ENCODE assay signal across 14 cellular contexts in the genomic region with DNA sequence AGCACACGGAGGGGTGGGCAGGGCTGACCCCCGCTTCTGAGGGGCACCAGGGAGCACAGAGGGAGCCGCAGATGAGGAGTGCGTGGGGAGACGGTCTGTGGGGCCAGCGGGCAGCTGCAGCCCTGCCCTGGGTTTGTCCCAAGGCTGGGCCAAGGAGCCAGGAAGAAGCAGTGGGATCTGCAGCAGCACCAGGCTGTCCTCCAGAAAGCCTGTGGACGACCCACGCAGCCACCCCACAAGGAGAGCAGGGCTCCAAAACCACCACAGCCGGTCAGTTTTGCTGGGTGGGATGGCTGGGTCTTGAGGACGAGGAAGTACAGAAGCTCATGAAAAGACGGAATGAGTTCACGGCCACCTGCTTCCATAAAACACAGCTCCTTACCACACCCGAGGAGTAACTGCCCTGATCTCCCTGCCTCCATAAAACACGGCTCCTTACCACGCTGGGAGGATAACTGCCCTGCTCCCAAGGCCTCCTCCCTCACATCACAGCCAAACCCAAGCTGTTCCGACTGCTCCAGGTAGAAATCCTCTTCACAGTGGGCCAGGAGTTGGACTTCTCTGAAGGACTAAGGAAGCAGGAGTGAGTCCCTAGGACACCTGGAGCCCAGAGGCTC. TPM values are rescaled to one million over a fixed set of nuclear protein-coding genes. Genes with fewer than 3 reads are reported as not detected.
DNase-seq lines count a peak whose midpoint lies in the region; ATAC-seq and TF ChIP-seq lines count a peak whose summit lies in the region.
"Had no signal": no experiment of that assay in that cellular context is flagged by ENCODE, and none has a peak within 500 bp of the region (broad histone marks: within the 10 kb centered on the region; RNA-seq: fewer than 3 reads in every experiment).

No MANE protein-coding gene starts in this region.

- BruUV-seq in PC-3 (replicated peaks; lab: Mats Ljungman, UMichigan) = no TSS peak

- H4K20me1 ChIP-seq in PC-3 (ENCODE audit: low read length) = no peaks in the 10 kb centered on the region

- H3K9me3 ChIP-seq in PC-3 (ENCODE audit: low read length) = no peaks in the 10 kb centered on the region

- H3K4me2 ChIP-seq in PC-3 (ENCODE audit: low read length) = no peak overlapping the region

- H3K4me3 Mint-ChIP-seq in nephron progenitor cell = no peak overlapping the region
- H3K4me3 Mint-ChIP-seq: activated B cell treated with CpG ODN at 0.5 μM for 24 hours; activated naive CD8-positive, alpha-beta T cell had no signal

- peaks cover 8% of the 10 kb centered on the region for H3K27me3 Mint-ChIP-seq in nephron progenitor cell (ENCODE audit: low read depth, poor library complexity)
- H3K27me3 Mint-ChIP-seq: activated B cell treated with CpG ODN at 0.5 μM for 24 hours; activated naive CD8-positive, alpha-beta T cell had no signal

- intact Hi-C loops in PC-3 (cut with micrococcal nuclease) = no loop called here

- H3K4me1 Mint-ChIP-seq in nephron progenitor cell = peaks cover 31% of the 10 kb centered on the region

- H3K79me2 ChIP-seq in PC-3 (ENCODE audit: low read length) = no peaks in the 10 kb centered on the region

- no peak overlapping the region for H3K4me3 ChIP-seq in PC-3 (ENCODE audit: low read length)

- no peak for TF ChIP-seq CTCF in PC-3 (conservative IDR thresholded peaks at IDR 0.05; ENCODE audit: low read depth, low read length)
- TF ChIP-seq CTCF in foreskin keratinocyte (conservative IDR thresholded peaks at IDR 0.05) = no peak
- no peak for TF ChIP-seq CTCF in nephron progenitor cell (IDR thresholded peaks at IDR 0.05)

- POLR2A ChIA-PET in PC-3 (lab: Charles Lee; ENCODE audit: unreplicated experiment) = no interaction called here

- H3K9ac ChIP-seq in PC-3 (ENCODE audit: low read length) = no peak overlapping the region

- H3K27ac ChIP-seq in PC-3 (ENCODE audit: low read length) (no peak overlapping the region), foreskin keratinocyte (no peak overlapping the region)

- no peaks in the 10 kb centered on the region for H3F3A ChIP-seq in PC-3 (ENCODE audit: low read length, unreplicated experiment)

- H3K27ac Mint-ChIP-seq in nephron progenitor cell = peak overlapping the region; percentile 97
- H3K27ac Mint-ChIP-seq: activated B cell treated with CpG ODN at 0.5 μM for 24 hours; activated naive CD8-positive, alpha-beta T cell had no signal

- H3K9me2 ChIP-seq in PC-3 (replicated peaks; ENCODE audit: low read length) = no peaks in the 10 kb centered on the region

- H2AFZ ChIP-seq in PC-3 (ENCODE audit: low read length) = no peak overlapping the region

- H3K27me3 ChIP-seq in PC-3 (ENCODE audit: low read length) = no peaks in the 10 kb centered on the region
- H3K27me3 ChIP-seq in foreskin keratinocyte = no peaks in the 10 kb centered on the region

- H3K4me1 ChIP-seq in PC-3 (ENCODE audit: insufficient read depth, low read length) (no peaks in the 10 kb centered on the region), foreskin keratinocyte (no peaks in the 10 kb centered on the region)

- peaks cover 24% of the 10 kb centered on the region for H3K36me3 Mint-ChIP-seq in nephron progenitor cell (ENCODE audit: low read depth)

- DNase-seq in AG20443 (ENCODE audit: low spot score) (peak; percentile 18), PC-3 (no peak), foreskin keratinocyte (no peak), nephron progenitor cell (no peak), NCI-H510A (lab: John Stamatoyannopoulos, UW) (no peak), GOT3 (lab: John Stamatoyannopoulos, UW) (no peak), foreskin melanocyte (no peak), NCI-H774 (lab: John Stamatoyannopoulos, UW) (no peak)
- DNase-seq: activated B cell treated with CpG ODN at 0.5 μM for 24 hours; DMS79 treated with DMSO at 0.1 percent for 48 hours; NCI-H1105; NCI-H2227 treated with DMSO at 0.1 percent for 48 hours; stimulated activated naive CD4-positive, alpha-beta T cell had no signal

- H3K9me3 Mint-ChIP-seq in nephron progenitor cell = no peaks in the 10 kb centered on the region
- H3K9me3 Mint-ChIP-seq: activated B cell treated with CpG ODN at 0.5 μM for 24 hours had no signal

- CTCF ChIA-PET in PC-3 (lab: Charles Lee) = no interaction called here

- peaks cover 13% of the 10 kb centered on the region for H3K36me3 ChIP-seq in PC-3 (ENCODE audit: low read depth, low read length)

- peak; percentile 17; the same call in 1 of the 2 replicates for ATAC-seq in PC-3
- ATAC-seq in foreskin keratinocyte = peak; percentile 18

RNA-seq across cellular contexts. Expression of a gene that starts 9.9 kb away (rescaled TPM):
- total RNA-seq in PC-3 (2014; rRNA removed) (86.9 and 130 TPM in 2 replicates), foreskin keratinocyte (50.2 and 58.3 TPM in 2 replicates)
- 8.2 and 9.1 TPM in 2 replicates for polyA plus RNA-seq in foreskin keratinocyte

RNA-seq across cellular contexts. Expression of a gene that starts 48.8 kb away (rescaled TPM):
- total RNA-seq in PC-3 (2014; rRNA removed) (23.3 and 25.8 TPM in 2 replicates), foreskin keratinocyte (21.6 and 27.0 TPM in 2 replicates)
- 13.6 and 13.8 TPM in 2 replicates for polyA plus RNA-seq in foreskin keratinocyte
